ENCODE assay signal across 1 cellular context in genomic region chr10:21526184-21526951, GRCh38.
TF ChIP-seq lines count a peak whose summit lies in the region.

No MANE protein-coding gene starts in this region.

TF ChIP-seq in K562, 482 proteins besides CTCF, POLR2A, EP300 and RAD21 (continued from another document and continues in another):
- TF ChIP-seq MGA (IDR thresholded peaks at IDR 0.05), result peak; percentile 46; the same call in 1 of the 2 replicates
- no peak for TF ChIP-seq RBBP5 (IDR thresholded peaks at IDR 0.05; ENCODE audit: borderline replicate concordance, insufficient read depth, low read length, poor library complexity, severe bottlenecking)
- TF ChIP-seq, protein P1, sequence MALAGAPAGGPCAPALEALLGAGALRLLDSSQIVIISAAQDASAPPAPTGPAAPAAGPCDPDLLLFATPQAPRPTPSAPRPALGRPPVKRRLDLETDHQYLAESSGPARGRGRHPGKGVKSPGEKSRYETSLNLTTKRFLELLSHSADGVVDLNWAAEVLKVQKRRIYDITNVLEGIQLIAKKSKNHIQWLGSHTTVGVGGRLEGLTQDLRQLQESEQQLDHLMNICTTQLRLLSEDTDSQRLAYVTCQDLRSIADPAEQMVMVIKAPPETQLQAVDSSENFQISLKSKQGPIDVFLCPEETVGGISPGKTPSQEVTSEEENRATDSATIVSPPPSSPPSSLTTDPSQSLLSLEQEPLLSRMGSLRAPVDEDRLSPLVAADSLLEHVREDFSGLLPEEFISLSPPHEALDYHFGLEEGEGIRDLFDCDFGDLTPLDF (CRISPR knock-in tag; IDR thresholded peaks at IDR 0.05), result peak; percentile 0; the same call in 1 of the 2 replicates
- TF ChIP-seq FOXJ3 (CRISPR knock-in tag; IDR thresholded peaks at IDR 0.05), result no peak
- TF ChIP-seq PHB (CRISPR knock-in tag; IDR thresholded peaks at IDR 0.05), result no peak
- TF ChIP-seq CREB1 (IDR thresholded peaks at IDR 0.05), result no peak
- no peak for TF ChIP-seq CREB1 (CRISPR knock-in tag; IDR thresholded peaks at IDR 0.05)
- TF ChIP-seq, protein P2, sequence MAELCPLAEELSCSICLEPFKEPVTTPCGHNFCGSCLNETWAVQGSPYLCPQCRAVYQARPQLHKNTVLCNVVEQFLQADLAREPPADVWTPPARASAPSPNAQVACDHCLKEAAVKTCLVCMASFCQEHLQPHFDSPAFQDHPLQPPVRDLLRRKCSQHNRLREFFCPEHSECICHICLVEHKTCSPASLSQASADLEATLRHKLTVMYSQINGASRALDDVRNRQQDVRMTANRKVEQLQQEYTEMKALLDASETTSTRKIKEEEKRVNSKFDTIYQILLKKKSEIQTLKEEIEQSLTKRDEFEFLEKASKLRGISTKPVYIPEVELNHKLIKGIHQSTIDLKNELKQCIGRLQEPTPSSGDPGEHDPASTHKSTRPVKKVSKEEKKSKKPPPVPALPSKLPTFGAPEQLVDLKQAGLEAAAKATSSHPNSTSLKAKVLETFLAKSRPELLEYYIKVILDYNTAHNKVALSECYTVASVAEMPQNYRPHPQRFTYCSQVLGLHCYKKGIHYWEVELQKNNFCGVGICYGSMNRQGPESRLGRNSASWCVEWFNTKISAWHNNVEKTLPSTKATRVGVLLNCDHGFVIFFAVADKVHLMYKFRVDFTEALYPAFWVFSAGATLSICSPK (IDR thresholded peaks at IDR 0.05; ENCODE audit: borderline replicate concordance), result no peak
- no peak for TF ChIP-seq ZNF75A (CRISPR knock-in tag; IDR thresholded peaks at IDR 0.05)
- no peak for TF ChIP-seq KLF13 (tag; IDR thresholded peaks at IDR 0.05; ENCODE audit: borderline replicate concordance, low read depth)
- peak; percentile 38 for TF ChIP-seq SMAD4 (CRISPR knock-in tag; conservative IDR thresholded peaks at IDR 0.05)
- TF ChIP-seq MYNN (IDR thresholded peaks at IDR 0.05), result no peak
- TF ChIP-seq MYNN (CRISPR knock-in tag; IDR thresholded peaks at IDR 0.05), result no peak
- no peak for TF ChIP-seq ELK1 (CRISPR knock-in tag; IDR thresholded peaks at IDR 0.05)
- TF ChIP-seq ZNF511 (CRISPR knock-in tag; IDR thresholded peaks at IDR 0.05), result no peak
- no peak for TF ChIP-seq ETS2 (tag; IDR thresholded peaks at IDR 0.05; ENCODE audit: borderline replicate concordance, poor library complexity, severe bottlenecking)
- TF ChIP-seq DNMT1 (IDR thresholded peaks at IDR 0.05), result no peak
- no peak for TF ChIP-seq ZNF134 (CRISPR knock-in tag; conservative IDR thresholded peaks at IDR 0.05)
- TF ChIP-seq KDM4B (IDR thresholded peaks at IDR 0.05; ENCODE audit: borderline replicate concordance in 2 of 2, low read depth in 1 of 2), result no peak
- TF ChIP-seq PTRF (tag; IDR thresholded peaks at IDR 0.05), result no peak
- TF ChIP-seq ZBED1 (IDR thresholded peaks at IDR 0.05), result no peak
- peak; percentile 16; the same call in 1 of the 2 replicates for TF ChIP-seq ELF1 (tag; IDR thresholded peaks at IDR 0.05)
- no peak for TF ChIP-seq SAFB (IDR thresholded peaks at IDR 0.05; ENCODE audit: borderline replicate concordance, low read depth, low read length)
- peak; percentile 96 for TF ChIP-seq BRD4 (IDR thresholded peaks at IDR 0.05)
- no peak for TF ChIP-seq HDAC2 (IDR thresholded peaks at IDR 0.05)
- TF ChIP-seq SIX5 (IDR thresholded peaks at IDR 0.05; ENCODE audit: borderline replicate concordance in 1 of 2, insufficient read depth in 1 of 2, low read depth in 1 of 2, low read length in 2 of 2), result no peak
- peak; percentile 30; the same call in 1 of the 2 replicates for TF ChIP-seq POLR2AphosphoS5 (IDR thresholded peaks at IDR 0.05; ENCODE audit: control insufficient read depth, insufficient read depth, low read depth, low read length)
- TF ChIP-seq MLLT1 (IDR thresholded peaks at IDR 0.05), result no peak; a peak in 1 of 4 replicates
- TF ChIP-seq, protein P3, sequence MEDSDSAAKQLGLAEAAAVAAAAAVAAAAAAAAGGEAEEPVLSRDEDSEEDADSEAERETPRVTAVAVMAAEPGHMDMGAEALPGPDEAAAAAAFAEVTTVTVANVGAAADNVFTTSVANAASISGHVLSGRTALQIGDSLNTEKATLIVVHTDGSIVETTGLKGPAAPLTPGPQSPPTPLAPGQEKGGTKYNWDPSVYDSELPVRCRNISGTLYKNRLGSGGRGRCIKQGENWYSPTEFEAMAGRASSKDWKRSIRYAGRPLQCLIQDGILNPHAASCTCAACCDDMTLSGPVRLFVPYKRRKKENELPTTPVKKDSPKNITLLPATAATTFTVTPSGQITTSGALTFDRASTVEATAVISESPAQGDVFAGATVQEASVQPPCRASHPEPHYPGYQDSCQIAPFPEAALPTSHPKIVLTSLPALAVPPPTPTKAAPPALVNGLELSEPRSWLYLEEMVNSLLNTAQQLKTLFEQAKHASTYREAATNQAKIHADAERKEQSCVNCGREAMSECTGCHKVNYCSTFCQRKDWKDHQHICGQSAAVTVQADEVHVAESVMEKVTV (CRISPR knock-in tag; IDR thresholded peaks at IDR 0.05), result no peak
- TF ChIP-seq ZSCAN32 (CRISPR knock-in tag; IDR thresholded peaks at IDR 0.05), result 0 out of 2 replicates have a peak, but pooled peaks have one; percentile 14
- no peak for TF ChIP-seq TBP (optimal IDR thresholded peaks at IDR 0.05; ENCODE audit: low read depth, low read length)
- no peak for TF ChIP-seq PHB2 (IDR thresholded peaks at IDR 0.05; ENCODE audit: low read depth)
- TF ChIP-seq CAMTA2 (CRISPR knock-in tag; conservative IDR thresholded peaks at IDR 0.05), result no peak
- no peak for TF ChIP-seq PHF20 (IDR thresholded peaks at IDR 0.05; ENCODE audit: partially characterized antibody)
- TF ChIP-seq E2F4 (CRISPR knock-in tag; IDR thresholded peaks at IDR 0.05; ENCODE audit: low read depth), result no peak
- no peak for TF ChIP-seq C11orf30 (IDR thresholded peaks at IDR 0.05; ENCODE audit: low read depth)
- no peak for TF ChIP-seq HDAC6 (IDR thresholded peaks at IDR 0.05; ENCODE audit: low read depth, low read length)
- 0 out of 4 replicates have a peak, but pooled peaks of 1 of the 2 experiments have one; percentile 2 for TF ChIP-seq RCOR1 (IDR thresholded peaks at IDR 0.05; ENCODE audit: borderline replicate concordance in 1 of 2, low read depth in 2 of 2, low read length in 2 of 2)
- TF ChIP-seq ZNF263 (CRISPR knock-in tag; IDR thresholded peaks at IDR 0.05; ENCODE audit: borderline replicate concordance), result 0 out of 2 replicates have a peak, but pooled peaks have one; percentile 5
- no peak for TF ChIP-seq DMBX1 (CRISPR knock-in tag; IDR thresholded peaks at IDR 0.05; ENCODE audit: borderline replicate concordance)
- no peak for TF ChIP-seq ZC3H4 (CRISPR knock-in tag; IDR thresholded peaks at IDR 0.05; ENCODE audit: borderline replicate concordance)
- no peak for TF ChIP-seq ZNF586 (CRISPR knock-in tag; conservative IDR thresholded peaks at IDR 0.05)
- no peak for TF ChIP-seq U2AF1 (optimal IDR thresholded peaks at IDR 0.05; ENCODE audit: low read depth, low read length)
- TF ChIP-seq ZFP30 (CRISPR knock-in tag; IDR thresholded peaks at IDR 0.05; ENCODE audit: borderline replicate concordance), result no peak
